ENCODE assay signal across 15 cellular contexts in genomic region chr11:126817523-126818450, GRCh38.
"Had no signal": no experiment of that assay in that cellular context is flagged by ENCODE, and none has a peak within 500 bp of the region (broad histone marks: within the 10 kb centered on the region; RNA-seq: fewer than 3 reads in every experiment).

No MANE protein-coding gene starts in this region.

- H3K4me1 Mint-ChIP-seq: activated CD4-positive, alpha-beta T cell treated with anti-CD3 and anti-CD28 coated beads, Interleukin-2, amount 10 ng/mL, durations not matched to agents 7 days and 5 days; memory B cell had no signal

- H3K9me3 Mint-ChIP-seq: activated CD4-positive, alpha-beta T cell treated with anti-CD3 and anti-CD28 coated beads, Interleukin-2, amount 10 ng/mL, durations not matched to agents 7 days and 5 days; activated T-cell treated with anti-CD3 and anti-CD28 coated beads, Interleukin-2, amount 50 U/mL, for 72 hours; nephron had no signal

- H3K27ac Mint-ChIP-seq: activated CD4-positive, alpha-beta T cell treated with anti-CD3 and anti-CD28 coated beads, Interleukin-2, amount 10 ng/mL, durations not matched to agents 7 days and 5 days; activated naive CD8-positive, alpha-beta T cell; activated T-cell treated with anti-CD3 and anti-CD28 coated beads, Interleukin-2, amount 50 U/mL, for 72 hours; memory B cell had no signal

- H3K27me3 Mint-ChIP-seq: activated CD4-positive, alpha-beta T cell treated with anti-CD3 and anti-CD28 coated beads, Interleukin-2, amount 10 ng/mL, durations not matched to agents 7 days and 5 days had no signal

- H3K4me3 Mint-ChIP-seq: activated CD4-positive, alpha-beta T cell treated with anti-CD3 and anti-CD28 coated beads, Interleukin-2, amount 10 ng/mL, durations not matched to agents 7 days and 5 days; activated naive CD8-positive, alpha-beta T cell; activated T-cell treated with anti-CD3 and anti-CD28 coated beads, Interleukin-2, amount 50 U/mL, for 72 hours; memory B cell; nephron had no signal

- ATAC-seq: activated T-cell treated with anti-CD3 and anti-CD28 coated beads, Interleukin-2, amount 50 U/mL, for 72 hours had no signal

- H3K36me3 Mint-ChIP-seq: activated naive CD8-positive, alpha-beta T cell; memory B cell had no signal

- DNase-seq: activated CD4-positive, alpha-beta T cell treated with anti-CD3 and anti-CD28 coated beads, Interleukin-2, amount 10 ng/mL, durations not matched to agents 7 days and 5 days; activated CD8-positive, alpha-beta memory T cell treated with anti-CD3 and anti-CD28 coated beads, Interleukin-2, amount 50 U/mL, for 48 hours; activated gamma-delta T cell treated with Interleukin-2 at 50 U/mL for 16 hours; activated T-cell treated with anti-CD3 and anti-CD28 coated beads, Interleukin-2, amount 50 U/mL, for 72 hours; amniotic stem cell; body of pancreas; caudate nucleus; erythroblast; kidney; left ventricle myocardium inferior; occipital lobe; small intestine had no signal
